ENCODE assay signal across 17 cellular contexts in the genomic region with DNA sequence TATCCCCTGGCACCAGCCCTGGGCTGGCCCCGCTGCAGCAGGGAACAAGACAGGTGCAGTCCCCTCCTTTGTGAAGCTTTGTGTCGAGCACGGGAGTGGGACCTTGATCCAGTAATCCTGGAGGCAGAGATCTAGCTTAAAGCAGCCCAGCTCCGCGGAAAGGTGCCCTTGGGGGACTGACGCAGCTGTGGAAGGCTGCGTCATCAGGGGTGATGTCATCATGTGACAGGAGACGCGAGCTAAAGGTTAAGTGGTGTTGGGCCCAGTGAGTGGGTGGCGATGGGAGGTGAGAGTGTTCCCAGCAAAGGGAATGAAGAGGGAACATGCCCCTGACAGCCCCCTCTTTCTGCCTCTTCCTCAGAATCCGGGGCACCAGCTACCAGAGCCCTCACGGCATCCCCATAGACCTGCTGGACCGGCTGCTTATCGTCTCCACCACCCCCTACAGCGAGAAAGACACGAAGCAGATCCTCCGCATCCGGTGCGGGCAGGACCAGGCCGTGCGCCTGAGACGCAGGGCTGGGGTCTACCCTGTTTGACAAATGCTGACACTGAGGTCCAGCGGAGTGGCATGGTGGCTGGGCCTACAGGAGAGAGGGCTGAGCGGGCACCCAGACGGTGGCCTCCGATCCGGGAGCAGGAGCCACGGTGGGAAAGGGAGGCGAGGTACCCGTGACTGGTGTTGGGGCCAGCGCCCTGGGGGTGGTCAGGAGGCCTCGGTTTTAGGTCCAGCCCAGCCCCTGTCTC. TPM values are rescaled to one million over a fixed set of nuclear protein-coding genes. Genes with fewer than 3 reads are reported as not detected.
DNase-seq lines count a peak whose midpoint lies in the region; ATAC-seq and TF ChIP-seq lines count a peak whose summit lies in the region.
"Had no signal": no experiment of that assay in that cellular context is flagged by ENCODE, and none has a peak within 500 bp of the region (broad histone marks: within the 10 kb centered on the region; RNA-seq: fewer than 3 reads in every experiment).

No MANE protein-coding gene starts in this region.

- ATAC-seq in stimulated activated naive CD8-positive, alpha-beta T cell treated with anti-CD3 and anti-CD28 coated beads, Interleukin-15, Interleukin-2, amounts not matched to agents 100 U/mL and 50 U/mL, for 24 hours, result no peak
- ATAC-seq in foreskin keratinocyte, result peak; percentile 11
- ATAC-seq in stimulated activated naive B cell treated with anti-CD40 and anti-IgM and Interleukin-4, amounts not matched to agents 10 μg/mL and 1 μg/mL and 100 μg/mL, for 72 hours (replicated peaks), result no peak
- no peak for ATAC-seq in CD8-positive, alpha-beta T cell
- no peak for ATAC-seq in T-helper 17 cell

- intact Hi-C loops in CD8-positive, alpha-beta T cell (cut with DNase I, micrococcal nuclease), result no loop called here

- H3K36me3 ChIP-seq in CD8-positive, alpha-beta T cell (ENCODE audit: insufficient read depth, low read length), result no peaks in the 10 kb centered on the region

- peak overlapping the region; percentile 26 for H3K27ac Mint-ChIP-seq in stimulated activated naive CD8-positive, alpha-beta T cell treated with anti-CD3 and anti-CD28 coated beads, Interleukin-15, Interleukin-2, amounts not matched to agents 100 ng/mL and 50 ng/mL, for 24 hours
- peak overlapping the region; percentile 16 for H3K27ac Mint-ChIP-seq in stimulated activated naive B cell treated with anti-CD40 and anti-IgM and Interleukin-4, amounts not matched to agents 10 μg/mL and 1 μg/mL and 100 μg/mL, for 72 hours
- no peak overlapping the region for H3K27ac Mint-ChIP-seq in CD8-positive, alpha-beta T cell
- H3K27ac Mint-ChIP-seq in T-helper 17 cell, result no peak overlapping the region
- H3K27ac Mint-ChIP-seq: CD4-positive, CD25-positive, alpha-beta regulatory T cell; IgD-negative memory B cell had no signal

- H3K4me3 ChIP-seq in CD8-positive, alpha-beta T cell (ENCODE audit: low read depth, low read length), result no peak overlapping the region
- H3K4me3 ChIP-seq: HAP-1 had no signal

- no peak for TF ChIP-seq CTCF in foreskin keratinocyte (conservative IDR thresholded peaks at IDR 0.05)
- TF ChIP-seq CTCF in CD8-positive, alpha-beta T cell (IDR thresholded peaks at IDR 0.05), result no peak

- H3K4me3 Mint-ChIP-seq in stimulated activated naive CD8-positive, alpha-beta T cell treated with anti-CD3 and anti-CD28 coated beads, Interleukin-15, Interleukin-2, amounts not matched to agents 100 ng/mL and 50 ng/mL, for 24 hours, result no peak overlapping the region
- no peak overlapping the region for H3K4me3 Mint-ChIP-seq in stimulated activated naive B cell treated with anti-CD40 and anti-IgM and Interleukin-4, amounts not matched to agents 10 μg/mL and 1 μg/mL and 100 μg/mL, for 72 hours
- no peak overlapping the region for H3K4me3 Mint-ChIP-seq in CD8-positive, alpha-beta T cell
- no peak overlapping the region for H3K4me3 Mint-ChIP-seq in T-helper 17 cell

- H3K9me3 ChIP-seq in CD8-positive, alpha-beta T cell (ENCODE audit: low read length), result no peaks in the 10 kb centered on the region
- H3K9me3 ChIP-seq in T-helper 17 cell (ENCODE audit: control insufficient read depth, low read length, poor library complexity, severe bottlenecking), result no peaks in the 10 kb centered on the region
- H3K9me3 ChIP-seq: HAP-1 had no signal

- in situ Hi-C loops in SK-MEL-5 (cut with HindIII; ENCODE audit: low pct_unique_long_range_greater_than_20kb, low sequenced_read_pairs), result no loop called here

- POLR2A ChIA-PET in HEK293T (lab: Yijun Ruan, JAX), result no interaction called here
- POLR2A ChIA-PET in CD8-positive, alpha-beta T cell (lab: Charles Lee), result no interaction called here

- no peak overlapping the region for H3K27ac ChIP-seq in foreskin keratinocyte
- H3K27ac ChIP-seq in CD8-positive, alpha-beta T cell (ENCODE audit: low read depth, low read length), result no peak overlapping the region

- no peaks in the 10 kb centered on the region for H3K9me3 Mint-ChIP-seq in stimulated activated naive CD8-positive, alpha-beta T cell treated with anti-CD3 and anti-CD28 coated beads, Interleukin-15, Interleukin-2, amounts not matched to agents 100 ng/mL and 50 ng/mL, for 24 hours
- H3K9me3 Mint-ChIP-seq in stimulated activated naive B cell treated with anti-CD40 and anti-IgM and Interleukin-4, amounts not matched to agents 10 μg/mL and 1 μg/mL and 100 μg/mL, for 72 hours, result no peaks in the 10 kb centered on the region
- H3K9me3 Mint-ChIP-seq in CD8-positive, alpha-beta T cell, result no peaks in the 10 kb centered on the region
- H3K9me3 Mint-ChIP-seq: CD4-positive, CD25-positive, alpha-beta regulatory T cell; IgD-negative memory B cell had no signal

- H3K27me3 Mint-ChIP-seq in stimulated activated naive CD8-positive, alpha-beta T cell treated with anti-CD3 and anti-CD28 coated beads, Interleukin-15, Interleukin-2, amounts not matched to agents 100 ng/mL and 50 ng/mL, for 24 hours, result peaks cover 4% of the 10 kb centered on the region
- H3K27me3 Mint-ChIP-seq in stimulated activated naive B cell treated with anti-CD40 and anti-IgM and Interleukin-4, amounts not matched to agents 10 μg/mL and 1 μg/mL and 100 μg/mL, for 72 hours, result peaks cover 4 to 5% of the 10 kb centered on the region in 2 donors
- H3K27me3 Mint-ChIP-seq in CD8-positive, alpha-beta T cell (ENCODE audit: low read depth), result no peaks in the 10 kb centered on the region
- H3K27me3 Mint-ChIP-seq in T-helper 17 cell, result no peaks in the 10 kb centered on the region

- CTCF ChIA-PET in HEK293T (lab: Yijun Ruan, JAX), result interaction anchor here (1.5 kb wide), 1 partner anchor 14 kb away, joined by 7 read pairs; no protein-coding TSS in a partner anchor
- CTCF ChIA-PET in CD8-positive, alpha-beta T cell (lab: Charles Lee), result interaction anchor here (1.0 to 3.0 kb wide), 3 partner anchors 15 to 42 kb away, joined by 3 to 13 read pairs (median 5); a partner anchor contains a TSS

- no peaks in the 10 kb centered on the region for H3K4me1 ChIP-seq in foreskin keratinocyte
- peaks cover 10% of the 10 kb centered on the region for H3K4me1 ChIP-seq in CD8-positive, alpha-beta T cell (ENCODE audit: insufficient read depth, low read length)

- DNase-seq in stimulated activated naive CD8-positive, alpha-beta T cell treated with anti-CD3 and anti-CD28 coated beads, Interleukin-15, Interleukin-2, amounts not matched to agents 100 U/mL and 50 U/mL, for 24 hours, result no peak
- peak; percentile 65 for DNase-seq in SK-MEL-5 (ENCODE audit: low read depth, low spot score)
- no peak for DNase-seq in foreskin keratinocyte
- no peak for DNase-seq in stimulated activated naive B cell treated with anti-CD40 and anti-IgM and Interleukin-4, amounts not matched to agents 10 μg/mL and 1 μg/mL and 100 μg/mL, for 72 hours
- no peak for DNase-seq in HEK293T (ENCODE audit: extremely low spot score)
- DNase-seq in CD8-positive, alpha-beta T cell, result no peak
- no peak for DNase-seq in T-helper 17 cell
- DNase-seq: AML-193; CD4-positive, CD25-positive, alpha-beta regulatory T cell; MV-4-11; NCI-H1436; NCI-H2081 treated with DMSO at 0.1 percent for 48 hours; NCI-H2227 treated with DMSO at 0.1 percent for 48 hours; Right ventricle myocardium superior had no signal

- peaks cover 26% of the 10 kb centered on the region for H3K36me3 Mint-ChIP-seq in stimulated activated naive CD8-positive, alpha-beta T cell treated with anti-CD3 and anti-CD28 coated beads, Interleukin-15, Interleukin-2, amounts not matched to agents 100 ng/mL and 50 ng/mL, for 24 hours (ENCODE audit: low read depth)
- peaks cover 34 to 45% of the 10 kb centered on the region in 2 donors for H3K36me3 Mint-ChIP-seq in stimulated activated naive B cell treated with anti-CD40 and anti-IgM and Interleukin-4, amounts not matched to agents 10 μg/mL and 1 μg/mL and 100 μg/mL, for 72 hours
- peaks cover 46% of the 10 kb centered on the region for H3K36me3 Mint-ChIP-seq in CD8-positive, alpha-beta T cell
- peaks cover 2% of the 10 kb centered on the region for H3K36me3 Mint-ChIP-seq in T-helper 17 cell (ENCODE audit: low read depth)

- peaks cover 2% of the 10 kb centered on the region for H3K27me3 ChIP-seq in foreskin keratinocyte
- H3K27me3 ChIP-seq in CD8-positive, alpha-beta T cell (ENCODE audit: insufficient read depth, low read length), result no peaks in the 10 kb centered on the region

- H3K4me1 Mint-ChIP-seq in stimulated activated naive CD8-positive, alpha-beta T cell treated with anti-CD3 and anti-CD28 coated beads, Interleukin-15, Interleukin-2, amounts not matched to agents 100 ng/mL and 50 ng/mL, for 24 hours (ENCODE audit: low read depth), result peaks cover 16% of the 10 kb centered on the region
- peaks cover 10 to 20% of the 10 kb centered on the region in 2 donors for H3K4me1 Mint-ChIP-seq in stimulated activated naive B cell treated with anti-CD40 and anti-IgM and Interleukin-4, amounts not matched to agents 10 μg/mL and 1 μg/mL and 100 μg/mL, for 72 hours
- H3K4me1 Mint-ChIP-seq in CD8-positive, alpha-beta T cell (ENCODE audit: low read depth), result peaks cover 15% of the 10 kb centered on the region
- H3K4me1 Mint-ChIP-seq in T-helper 17 cell, result peaks cover 10% of the 10 kb centered on the region

RNA-seq across cellular contexts. Expression of a gene that starts 2.6 kb away (rescaled TPM):
- total RNA-seq in SK-MEL-5 (2014; rRNA removed; shearing (Covaris generic)), result not detected in 2 replicates
- polyA plus RNA-seq in SK-MEL-5 (2015; cell fraction: cytosol; rRNA removed), result 2.4 TPM in 1 of 2 replicates, not detected in the other
- 4.3 TPM in 1 of 2 replicates, not detected in the other for polyA plus RNA-seq in SK-MEL-5 (2015; cell fraction: nucleus; rRNA removed)
- 0.35 and 0.44 TPM in 2 replicates for total RNA-seq in foreskin keratinocyte
- 0.65 and 0.81 TPM in 2 replicates for polyA plus RNA-seq in foreskin keratinocyte
- total RNA-seq in CD8-positive, alpha-beta T cell, result not detected
- total RNA-seq in T-helper 17 cell, result not detected
- total RNA-seq: CD4-positive, CD25-positive, alpha-beta regulatory T cell; Right ventricle myocardium superior had no signal
- polyA plus RNA-seq: CD4-positive, CD25-positive, alpha-beta regulatory T cell had no signal

RNA-seq across cellular contexts. Expression of a gene that starts 9.8 kb away (rescaled TPM):
- total RNA-seq in SK-MEL-5 (2014; rRNA removed; shearing (Covaris generic)), result not detected in 2 replicates
- polyA plus RNA-seq in SK-MEL-5 (2015; cell fraction: cytosol; rRNA removed), result not detected in 2 replicates
- polyA plus RNA-seq in SK-MEL-5 (2015; cell fraction: nucleus; rRNA removed), result not detected in 2 replicates
- total RNA-seq in foreskin keratinocyte (not detected in 2 replicates), T-helper 17 cell (not detected)
- polyA plus RNA-seq in foreskin keratinocyte, result not detected in 2 replicates
- not detected for total RNA-seq in CD8-positive, alpha-beta T cell
- total RNA-seq: CD4-positive, CD25-positive, alpha-beta regulatory T cell; Right ventricle myocardium superior had no signal
- polyA plus RNA-seq: CD4-positive, CD25-positive, alpha-beta regulatory T cell; IgD-negative memory B cell had no signal

RNA-seq across cellular contexts. Expression of a gene that starts 17.4 kb away (rescaled TPM):
- not detected in 2 replicates for total RNA-seq in SK-MEL-5 (2014; rRNA removed; shearing (Covaris generic))
- polyA plus RNA-seq in SK-MEL-5 (2015; cell fraction: cytosol; rRNA removed), result 0.27 TPM in 1 of 2 replicates, not detected in the other
- polyA plus RNA-seq in SK-MEL-5 (2015; cell fraction: nucleus; rRNA removed), result not detected in 2 replicates
- total RNA-seq in foreskin keratinocyte, result not detected in 2 replicates
- polyA plus RNA-seq in foreskin keratinocyte, result not detected in 2 replicates
- total RNA-seq in CD8-positive, alpha-beta T cell, result not detected
- not detected for total RNA-seq in T-helper 17 cell
- total RNA-seq: CD4-positive, CD25-positive, alpha-beta regulatory T cell; Right ventricle myocardium superior had no signal
- polyA plus RNA-seq: CD4-positive, CD25-positive, alpha-beta regulatory T cell; IgD-negative memory B cell had no signal

RNA-seq across cellular contexts. Expression of a gene that starts 20.6 kb away (rescaled TPM):
- 199 and 203 TPM in 2 replicates for total RNA-seq in SK-MEL-5 (2014; rRNA removed; shearing (Covaris generic))
- polyA plus RNA-seq in SK-MEL-5 (2015; cell fraction: cytosol; rRNA removed), result 191 and 198 TPM in 2 replicates
- polyA plus RNA-seq in SK-MEL-5 (2015; cell fraction: nucleus; rRNA removed), result 122 and 139 TPM in 2 replicates
- total RNA-seq in foreskin keratinocyte (159 and 189 TPM in 2 replicates), T-helper 17 cell (10 to 100 TPM; 20.2 to 25.5 TPM)
- 168 and 188 TPM in 2 replicates for polyA plus RNA-seq in foreskin keratinocyte
- 10 to 100 TPM; 10.5 to 11.5 TPM for total RNA-seq in CD8-positive, alpha-beta T cell

RNA-seq across cellular contexts. Expression of a gene that starts 21.2 kb away (rescaled TPM):
- total RNA-seq in SK-MEL-5 (2014; rRNA removed; shearing (Covaris generic)), result 29.3 and 33.1 TPM in 2 replicates
- polyA plus RNA-seq in SK-MEL-5 (2015; cell fraction: cytosol; rRNA removed), result 45.4 and 59.1 TPM in 2 replicates
- polyA plus RNA-seq in SK-MEL-5 (2015; cell fraction: nucleus; rRNA removed), result 55.5 and 58.6 TPM in 2 replicates
- total RNA-seq in foreskin keratinocyte, result 42.4 and 42.7 TPM in 2 replicates
- 32.2 and 35.9 TPM in 2 replicates for polyA plus RNA-seq in foreskin keratinocyte
- 10 to 100 TPM in 1 of 2 experiments, 1 to 10 TPM in 1; 9.5 to 11.9 TPM for total RNA-seq in CD8-positive, alpha-beta T cell
- 10 to 100 TPM; 21.6 to 24.2 TPM for total RNA-seq in T-helper 17 cell

Comparison
In these comparisons a context has a peak if more than half of its experiments do, and no peak if none do; other contexts are left out.
1. H3K27ac Mint-ChIP-seq: peak in stimulated activated naive CD8-positive, alpha-beta T cell treated with anti-CD3 and anti-CD28 coated beads, Interleukin-15, Interleukin-2, amounts not matched to agents 100 ng/mL and 50 ng/mL, for 24 hours (single experiment) and stimulated activated naive B cell treated with anti-CD40 and anti-IgM and Interleukin-4, amounts not matched to agents 10 μg/mL and 1 μg/mL and 100 μg/mL, for 72 hours (single experiment); none in CD8-positive, alpha-beta T cell (single experiment) and T-helper 17 cell (single experiment).